Comparison of ENCODE assay signal across 20 cellular contexts in the genomic region with DNA sequence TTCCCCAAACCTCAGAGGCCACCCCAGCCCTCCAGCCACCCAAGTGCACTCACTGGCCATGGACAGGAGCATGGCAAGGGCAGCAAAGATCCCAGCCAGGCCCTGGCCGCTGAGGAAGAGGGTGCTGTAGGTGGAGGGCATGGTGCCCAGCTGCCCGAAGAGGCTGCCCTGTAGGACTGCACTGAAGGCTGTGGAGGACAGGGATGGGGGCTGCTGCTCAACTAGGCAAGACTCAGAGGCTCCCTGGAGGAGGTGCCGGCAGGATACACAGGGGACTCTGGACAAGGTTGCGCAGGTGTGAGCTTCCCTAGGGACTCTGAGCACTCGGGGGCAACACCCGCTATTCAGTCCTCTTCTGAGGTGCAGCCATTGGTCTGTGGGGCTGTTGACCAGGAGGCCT. TPM values are rescaled to one million over a fixed set of nuclear protein-coding genes. Genes with fewer than 3 reads are reported as not detected.
DNase-seq lines count a peak whose midpoint lies in the region; ATAC-seq and TF ChIP-seq lines count a peak whose summit lies in the region.
"Had no signal": no experiment of that assay in that cellular context is flagged by ENCODE, and none has a peak within 500 bp of the region (broad histone marks: within the 10 kb centered on the region; RNA-seq: fewer than 3 reads in every experiment).

No MANE protein-coding gene starts in this region.

- CTCF ChIA-PET in RWPE1 (lab: Yijun Ruan, JAX), result no interaction called here

- no peak overlapping the region for H3K9ac ChIP-seq in BLaER1
- no peak overlapping the region for H3K9ac ChIP-seq in neural progenitor cell

- H3K79me2 ChIP-seq in neural progenitor cell (ENCODE audit: low read depth), result peaks cover 22% of the 10 kb centered on the region

- H3K4me2 ChIP-seq in BLaER1 (peak overlapping the region; percentile 23), neural progenitor cell (no peak overlapping the region)

- H3K27me3 Mint-ChIP-seq in neural progenitor cell (ENCODE audit: insufficient read depth, low read depth), result peaks cover 7% of the 10 kb centered on the region
- H3K27me3 Mint-ChIP-seq in natural killer cell (ENCODE audit: low read depth in 2 of 2), result peaks cover 0 to 7% of the 10 kb centered on the region in 2 donors

- H2AFZ ChIP-seq in neural progenitor cell (replicated peaks), result no peak overlapping the region

- H3K27ac Mint-ChIP-seq in neural progenitor cell, result no peak overlapping the region
- H3K27ac Mint-ChIP-seq in natural killer cell, result no peak overlapping the region
- H3K27ac Mint-ChIP-seq: activated CD4-positive, alpha-beta memory T cell treated with anti-CD3 and anti-CD28 coated beads, Interleukin-2, amount 10 ng/mL, durations not matched to agents 7 days and 5 days had no signal

- H3K27ac ChIP-seq in BLaER1, result no peak overlapping the region
- H3K27ac ChIP-seq in RWPE1, result peak overlapping the region; percentile 85
- no peak overlapping the region for H3K27ac ChIP-seq in neural progenitor cell
- no peak overlapping the region for H3K27ac ChIP-seq in dorsolateral prefrontal cortex
- H3K27ac ChIP-seq: C4-2B, ovary had no signal

- H3K36me3 Mint-ChIP-seq in neural progenitor cell, result peaks cover 11% of the 10 kb centered on the region
- no peaks in the 10 kb centered on the region for H3K36me3 Mint-ChIP-seq in natural killer cell

- H3K27me3 ChIP-seq in BLaER1, result no peaks in the 10 kb centered on the region
- no peaks in the 10 kb centered on the region for H3K27me3 ChIP-seq in neural progenitor cell
- no peaks in the 10 kb centered on the region for H3K27me3 ChIP-seq in dorsolateral prefrontal cortex
- H3K27me3 ChIP-seq: ovary had no signal

- ATAC-seq in natural killer cell (no peak), HG03442 (IDR thresholded peaks at IDR 0.05; ENCODE audit: unreplicated experiment) (no peak)
- ATAC-seq: right cardiac atrium, Right ventricle myocardium inferior had no signal

- H3K4me1 ChIP-seq in BLaER1 (peaks cover 39% of the 10 kb centered on the region), neural progenitor cell (peaks cover 14% of the 10 kb centered on the region)

- H4K20me1 ChIP-seq in BLaER1, result peaks cover 39% of the 10 kb centered on the region
- peaks cover 11% of the 10 kb centered on the region for H4K20me1 ChIP-seq in neural progenitor cell (ENCODE audit: low read depth)

- H3K9me3 Mint-ChIP-seq in neural progenitor cell (no peaks in the 10 kb centered on the region), natural killer cell (no peaks in the 10 kb centered on the region)
- H3K9me3 Mint-ChIP-seq: activated CD4-positive, alpha-beta memory T cell treated with anti-CD3 and anti-CD28 coated beads, Interleukin-2, amount 10 ng/mL, durations not matched to agents 7 days and 5 days had no signal

- TF ChIP-seq CTCF in RWPE1 (conservative IDR thresholded peaks at IDR 0.05; ENCODE audit: low read depth) (no peak), neural progenitor cell (IDR thresholded peaks at IDR 0.05) (no peak), dorsolateral prefrontal cortex (IDR thresholded peaks at IDR 0.05 in 54 of 56, conservative IDR thresholded peaks at IDR 0.05 in 2 of 56; ENCODE audit: low read depth in 1 of 56, partially characterized antibody in 56 of 56) (no peak), natural killer cell (IDR thresholded peaks at IDR 0.05) (no peak)

- POLR2A ChIA-PET in RWPE1 (lab: Yijun Ruan, JAX; ENCODE audit: low non-redundant PET), result no interaction called here

- H3K9me3 ChIP-seq in BLaER1, result no peaks in the 10 kb centered on the region
- H3K9me3 ChIP-seq in neural progenitor cell (ENCODE audit: low read depth), result no peaks in the 10 kb centered on the region
- H3K9me3 ChIP-seq: ovary had no signal

- peaks cover 73% of the 10 kb centered on the region for H3F3A ChIP-seq in neural progenitor cell (ENCODE audit: low read depth)

- H3K4me3 ChIP-seq in BLaER1 (no peak overlapping the region), neural progenitor cell (no peak overlapping the region), dorsolateral prefrontal cortex (no peak overlapping the region)
- H3K4me3 ChIP-seq: ovary had no signal

- no peak for DNase-seq in RWPE1 (ENCODE audit: low spot score)
- DNase-seq in neural progenitor cell (ENCODE audit: low spot score), result no peak
- DNase-seq in dorsolateral prefrontal cortex, result no peak
- no peak for DNase-seq in natural killer cell
- DNase-seq: activated CD4-positive, alpha-beta memory T cell treated with anti-CD3 and anti-CD28 coated beads, Interleukin-2, amount 10 ng/mL, durations not matched to agents 7 days and 5 days; cortex of kidney; kidney; NCI-H1092; NCI-H1930; NCI-H226; NCI-H774; OCI-M1; right cardiac atrium; stimulated activated CD4-positive, alpha-beta T cell treated with anti-CD3 and anti-CD28 coated beads, Interleukin-15, amount 100 ng/mL, for 24 hours; trophoblast cell had no signal

- intact Hi-C loops in dorsolateral prefrontal cortex (cut with DNase I) (no loop called here), natural killer cell (cut with micrococcal nuclease) (no loop called here)

- H3K4me1 Mint-ChIP-seq in neural progenitor cell (peaks cover 22% of the 10 kb centered on the region), natural killer cell (no peaks in the 10 kb centered on the region)

- H3K36me3 ChIP-seq in BLaER1 (peaks cover 64% of the 10 kb centered on the region), neural progenitor cell (no peaks in the 10 kb centered on the region)
- H3K36me3 ChIP-seq: ovary had no signal

- H3K4me3 Mint-ChIP-seq in neural progenitor cell, result peak overlapping the region; percentile 12
- H3K4me3 Mint-ChIP-seq in natural killer cell, result no peak overlapping the region
- H3K4me3 Mint-ChIP-seq: activated CD4-positive, alpha-beta memory T cell treated with anti-CD3 and anti-CD28 coated beads, Interleukin-2, amount 10 ng/mL, durations not matched to agents 7 days and 5 days had no signal

RNA-seq across cellular contexts. Expression of a gene that starts 3.1 kb away (rescaled TPM):
- total RNA-seq in neural progenitor cell (ENCODE audit: low replicate concordance) (6.9 and 15.3 TPM in 2 replicates), dorsolateral prefrontal cortex (10 to 100 TPM in 35 of 120 experiments, 1 to 10 TPM in 85; 5.3 to 16.6 (median 9.0) TPM), natural killer cell (1 to 10 TPM; 1.5 to 1.8 (median 1.6) TPM)

RNA-seq across cellular contexts. Expression of a gene that starts 21.1 kb away (rescaled TPM):
- total RNA-seq in neural progenitor cell (ENCODE audit: low replicate concordance) (40.9 and 57.1 TPM in 2 replicates), dorsolateral prefrontal cortex (100 to 1,000 TPM; 105 to 293 (median 220) TPM), natural killer cell (1 to 10 TPM; 2.0 to 4.2 (median 2.5) TPM)

RNA-seq across cellular contexts. Expression of a gene that starts 23.6 kb away (rescaled TPM):
- total RNA-seq in neural progenitor cell (ENCODE audit: low replicate concordance), result 16.4 and 34.6 TPM in 2 replicates
- 10 to 100 TPM; 10.3 to 25.1 (median 16.2) TPM for total RNA-seq in dorsolateral prefrontal cortex
- 10 to 100 TPM; 48.1 to 55.6 (median 48.2) TPM for total RNA-seq in natural killer cell

RNA-seq across cellular contexts. Expression of a gene that starts 32.2 kb away (rescaled TPM):
- 0.56 and 2.6 TPM in 2 replicates for total RNA-seq in neural progenitor cell (ENCODE audit: low replicate concordance)
- total RNA-seq in dorsolateral prefrontal cortex, result 10 to 100 TPM in 107 of 120 experiments, 1 to 10 TPM in 13; 4.0 to 30.0 (median 14.9) TPM
- 1 to 10 TPM; 1.3 to 7.9 (median 2.5) TPM for total RNA-seq in natural killer cell

RNA-seq across cellular contexts. Expression of a gene that starts 51.6 kb away (rescaled TPM):
- total RNA-seq in neural progenitor cell (ENCODE audit: low replicate concordance) (0.62 and 0.99 TPM in 2 replicates), dorsolateral prefrontal cortex (1 to 10 TPM in 105 of 120 experiments, under 1 TPM in 15; 0.45 to 6.5 (median 1.9) TPM), natural killer cell (under 1 TPM; 0.23 to 0.40 (median 0.32) TPM)
- total RNA-seq: activated CD4-positive, alpha-beta memory T cell treated with anti-CD3 and anti-CD28 coated beads, Interleukin-2, amount 10 ng/mL, durations not matched to agents 7 days and 5 days had no signal
